Comparison of ENCODE assay signal across 9 cellular contexts in the genomic region with DNA sequence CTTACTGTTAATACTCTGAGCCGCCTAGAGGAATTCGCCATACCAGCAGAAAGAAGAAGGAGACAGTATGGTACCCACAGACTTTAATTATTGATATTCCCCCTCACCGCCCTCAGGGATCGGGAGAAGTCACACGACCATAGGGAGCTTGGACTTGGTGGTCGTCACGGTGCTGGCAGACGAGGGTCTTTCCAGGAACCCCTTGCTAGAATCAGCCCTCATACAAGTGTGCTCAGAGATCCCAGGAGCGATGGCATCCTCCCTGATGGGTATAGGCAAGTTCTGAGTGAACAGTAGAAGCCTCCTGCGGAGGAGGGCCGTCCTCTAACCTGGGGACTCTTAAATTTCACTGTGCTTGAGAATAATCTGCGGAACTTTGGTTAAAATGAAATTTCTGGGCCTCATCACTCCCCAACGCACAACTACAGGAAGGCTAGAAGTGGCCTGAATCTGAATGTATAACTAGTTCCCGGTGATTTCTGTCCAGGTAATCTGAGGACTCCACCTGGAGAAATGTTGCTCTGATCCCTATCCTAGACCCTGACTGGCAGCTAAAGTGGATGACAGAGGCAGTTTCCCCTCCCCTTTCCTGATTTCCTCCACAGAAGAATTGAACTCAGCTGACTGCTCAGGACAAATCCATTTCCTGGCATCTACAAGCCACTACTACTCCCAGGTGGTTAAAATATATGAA. TPM values are rescaled to one million over a fixed set of nuclear protein-coding genes. Genes with fewer than 3 reads are reported as not detected.
A peak's percentile ranks its signal among the peaks of the same experiment; 100 is the strongest.
DNase-seq lines count a peak whose midpoint lies in the region; ATAC-seq and TF ChIP-seq lines count a peak whose summit lies in the region.
"Had no signal": no experiment of that assay in that cellular context is flagged by ENCODE, and none has a peak within 500 bp of the region (broad histone marks: within the 10 kb centered on the region; RNA-seq: fewer than 3 reads in every experiment).

No MANE protein-coding gene starts in this region.

- H3K4me1 Mint-ChIP-seq in activated CD4-positive, alpha-beta T cell treated with anti-CD3 and anti-CD28 coated beads, Interleukin-2, amount 10 ng/mL, durations not matched to agents 7 days and 5 days, result peaks cover 37% of the 10 kb centered on the region

- no peak for TF ChIP-seq POLR2A in gastrocnemius medialis (IDR thresholded peaks at IDR 0.05)

- no TSS peak for BruUV-seq in PC-9 (replicated peaks; lab: Mats Ljungman, UMichigan)

- H3K4me2 ChIP-seq in PC-9, result peak overlapping the region; percentile 83

- H3K36me3 Mint-ChIP-seq in activated CD4-positive, alpha-beta T cell treated with anti-CD3 and anti-CD28 coated beads, Interleukin-2, amount 10 ng/mL, durations not matched to agents 7 days and 5 days (ENCODE audit: low read depth), result no peaks in the 10 kb centered on the region

- peaks cover 41% of the 10 kb centered on the region for H3F3A ChIP-seq in PC-9 (ENCODE audit: insufficient read depth, low read depth)

- H3K27ac ChIP-seq in PC-9, result peak overlapping the region; percentile 90
- H3K27ac ChIP-seq in esophagus (ENCODE audit: low read depth in 2 of 2, low read length in 1 of 2), result peak overlapping the region; percentile 73 to 74
- peak overlapping the region in 3 of 4 donors; percentile 47 to 62 (median 61) for H3K27ac ChIP-seq in gastrocnemius medialis

- no peaks in the 10 kb centered on the region for H3K9me2 ChIP-seq in PC-9 (ENCODE audit: insufficient read depth)

- no peaks in the 10 kb centered on the region for H3K9me3 Mint-ChIP-seq in activated CD4-positive, alpha-beta T cell treated with anti-CD3 and anti-CD28 coated beads, Interleukin-2, amount 10 ng/mL, durations not matched to agents 7 days and 5 days

- H3K27me3 ChIP-seq in PC-9 (ENCODE audit: insufficient read depth, low read depth), result no peaks in the 10 kb centered on the region
- H3K27me3 ChIP-seq in esophagus (ENCODE audit: control insufficient read depth in 1 of 2, insufficient read depth in 2 of 2, low read length in 2 of 2), result no peaks in the 10 kb centered on the region
- H3K27me3 ChIP-seq in gastrocnemius medialis, result peaks cover 37 to 73% (median 63%) of the 10 kb centered on the region in 3 donors

- intact Hi-C loops in PC-9 (cut with micrococcal nuclease; ENCODE audit: unreplicated experiment) (loop anchor here (2.0 to 10.0 kb wide), 3 partner anchors 47 to 845 kb away; a partner anchor contains a TSS), gastrocnemius medialis (cut with DNase I; ENCODE audit: low total_unique reads) (loop anchor here (2.0 to 5.0 kb wide), 2 partner anchors 15 to 75 kb away; a partner anchor contains a TSS)

- no peaks in the 10 kb centered on the region for H3K9me3 ChIP-seq in PC-9 (ENCODE audit: insufficient read depth, low read depth)
- H3K9me3 ChIP-seq in esophagus (ENCODE audit: control insufficient read depth in 2 of 2, insufficient read depth in 1 of 2, low read depth in 1 of 2, low read length in 1 of 2), result no peaks in the 10 kb centered on the region
- H3K9me3 ChIP-seq in gastrocnemius medialis, result no peaks in the 10 kb centered on the region

- whole genome bisulfite sequencing in esophagus, 2 donors, result 66 to 68% methylated on average over 14 of the region's 14 CpGs

- POLR2A ChIA-PET in activated CD4-positive, alpha-beta T cell treated with anti-CD3 and anti-CD28 coated beads, Interleukin-2, amount 10 ng/mL, durations not matched to agents 7 days and 5 days (lab: Charles Lee), result no interaction called here
- POLR2A ChIA-PET in PC-9 (lab: Charles Lee; ENCODE audit: unreplicated experiment), result no interaction called here

- no peak overlapping the region for H2AFZ ChIP-seq in PC-9

- peaks cover 21% of the 10 kb centered on the region for H3K79me2 ChIP-seq in PC-9 (ENCODE audit: low read depth)

- no peak for ATAC-seq in gastrocnemius medialis

- TF ChIP-seq CTCF in PC-9 (conservative IDR thresholded peaks at IDR 0.05) (no peak), gastrocnemius medialis (IDR thresholded peaks at IDR 0.05 in 4 of 5, conservative IDR thresholded peaks at IDR 0.05 in 1 of 5) (no peak)

- peak overlapping the region; percentile 85 for H3K4me3 Mint-ChIP-seq in activated CD4-positive, alpha-beta T cell treated with anti-CD3 and anti-CD28 coated beads, Interleukin-2, amount 10 ng/mL, durations not matched to agents 7 days and 5 days

- no peaks in the 10 kb centered on the region for H4K20me1 ChIP-seq in PC-9 (ENCODE audit: insufficient read depth)

- H3K27me3 Mint-ChIP-seq in activated CD4-positive, alpha-beta T cell treated with anti-CD3 and anti-CD28 coated beads, Interleukin-2, amount 10 ng/mL, durations not matched to agents 7 days and 5 days, result peaks cover 2% of the 10 kb centered on the region

- CTCF ChIA-PET in activated CD4-positive, alpha-beta T cell treated with anti-CD3 and anti-CD28 coated beads, Interleukin-2, amount 10 ng/mL, durations not matched to agents 7 days and 5 days (lab: Charles Lee), result interaction anchor here (0.8 to 3.1 kb wide), 12 partner anchors 8 to 53 kb away, joined by 3 to 21 read pairs (median 6); a partner anchor contains a TSS
- CTCF ChIA-PET in PC-9 (lab: Charles Lee), result interaction anchor here (1.2 to 2.0 kb wide), 3 partner anchors 16 to 46 kb away, joined by 5 to 10 read pairs (median 7); no protein-coding TSS in a partner anchor

- peak overlapping the region; percentile 35; the same call in 1 of the 2 replicates for H3K4me3 ChIP-seq in PC-9
- H3K4me3 ChIP-seq in esophagus (ENCODE audit: low read depth in 1 of 2, low read length in 2 of 2), result peak overlapping the region; percentile 3 to 53
- H3K4me3 ChIP-seq in gastrocnemius medialis, result peak overlapping the region in 2 of 4 donors; percentile 63 to 73

- H3K36me3 ChIP-seq in PC-9 (ENCODE audit: low read depth) (0 out of 2 replicates have a peak, but pooled peaks cover 3% of the 10 kb centered on the region), esophagus (ENCODE audit: control insufficient read depth in 2 of 2, insufficient read depth in 2 of 2, low read length in 1 of 2) (no peaks in the 10 kb centered on the region), gastrocnemius medialis (no peaks in the 10 kb centered on the region)

- peak overlapping the region; percentile 82 for H3K27ac Mint-ChIP-seq in activated CD4-positive, alpha-beta T cell treated with anti-CD3 and anti-CD28 coated beads, Interleukin-2, amount 10 ng/mL, durations not matched to agents 7 days and 5 days

- H3K4me1 ChIP-seq in PC-9 (replicated peaks; ENCODE audit: insufficient read depth) (peaks cover 48% of the 10 kb centered on the region), esophagus (ENCODE audit: control insufficient read depth in 2 of 2, insufficient read depth in 2 of 2, low read length in 1 of 2) (peaks cover 4 to 9% of the 10 kb centered on the region in 2 donors), gastrocnemius medialis (peaks cover 0 to 12% of the 10 kb centered on the region in 2 donors)

- DNase-seq in activated CD4-positive, alpha-beta T cell treated with anti-CD3 and anti-CD28 coated beads, Interleukin-2, amount 10 ng/mL, durations not matched to agents 7 days and 5 days, result no peak
- DNase-seq in activated CD4-positive, alpha-beta T cell treated with anti-CD3 and anti-CD28 coated beads, Interleukin-2, amount 50 U/mL, for 4 hours, result no peak
- DNase-seq in PC-9 (no peak), gastrocnemius medialis (no peak), NCI-H69 (lab: John Stamatoyannopoulos, UW) (no peak), OCI-M1 (lab: John Stamatoyannopoulos, UW) (no peak), superior temporal gyrus (ENCODE audit: extremely low spot score) (no peak)

- in situ Hi-C loops in gastrocnemius medialis (cut with MboI; ENCODE audit: low sequenced_read_pairs in 4 of 4), result no loop called here

RNA-seq across cellular contexts. Expression of a gene that starts 4.5 kb away (rescaled TPM):
- total RNA-seq in activated CD4-positive, alpha-beta T cell treated with anti-CD3 and anti-CD28 coated beads, Interleukin-2, amount 10 ng/mL, durations not matched to agents 7 days and 5 days, result under 1 TPM in 1 of 2 experiments, not detected in 1; 0.22 TPM
- total RNA-seq in PC-9 (2021), result 12.4 and 13.6 TPM in 2 replicates
- polyA plus RNA-seq in esophagus, result 10 to 100 TPM in 1 of 2 donors, 1 to 10 TPM in 1; 9.7 to 51.4 TPM
- under 1 TPM in 2 of 4 donors, not detected in 2; 0.29 to 0.46 TPM for total RNA-seq in gastrocnemius medialis
- total RNA-seq: SK-MEL-5 had no signal

RNA-seq across cellular contexts. Expression of a gene that starts 7.8 kb away (rescaled TPM):
- total RNA-seq in activated CD4-positive, alpha-beta T cell treated with anti-CD3 and anti-CD28 coated beads, Interleukin-2, amount 10 ng/mL, durations not matched to agents 7 days and 5 days, result 10 to 100 TPM in 1 of 2 experiments, 1 to 10 TPM in 1; 8.9 to 11.6 TPM
- total RNA-seq in PC-9 (2021) (6.8 and 10.2 TPM in 2 replicates), gastrocnemius medialis (under 1 TPM in 2 of 4 donors, not detected in 2; 0.51 to 0.52 TPM)
- 1 to 10 TPM; 1.6 to 3.1 TPM for polyA plus RNA-seq in esophagus

RNA-seq across cellular contexts. Expression of a gene that starts 14.5 kb away (rescaled TPM):
- under 1 TPM; 0.19 to 0.45 TPM for total RNA-seq in activated CD4-positive, alpha-beta T cell treated with anti-CD3 and anti-CD28 coated beads, Interleukin-2, amount 10 ng/mL, durations not matched to agents 7 days and 5 days
- total RNA-seq in PC-9 (2021), result 13.5 and 15.3 TPM in 2 replicates
- polyA plus RNA-seq in esophagus, result 10 to 100 TPM; 16.8 to 34.1 TPM
- 10 to 100 TPM; 20.0 to 30.1 (median 27.5) TPM for total RNA-seq in gastrocnemius medialis
- total RNA-seq: SK-MEL-5 had no signal

RNA-seq across cellular contexts. Expression of a gene that starts 52.7 kb away (rescaled TPM):
- 10 to 100 TPM in 1 of 2 experiments, 1 to 10 TPM in 1; 9.5 to 10.5 TPM for total RNA-seq in activated CD4-positive, alpha-beta T cell treated with anti-CD3 and anti-CD28 coated beads, Interleukin-2, amount 10 ng/mL, durations not matched to agents 7 days and 5 days
- total RNA-seq in PC-9 (2021) (16.9 and 18.1 TPM in 2 replicates), gastrocnemius medialis (1 to 10 TPM; 3.3 to 5.1 (median 3.8) TPM)
- polyA plus RNA-seq in esophagus, result 1 to 10 TPM; 3.8 to 9.3 TPM

Comparison
In these comparisons a context has a peak if more than half of its experiments do, and no peak if none do; other contexts are left out.
1. RNA of a gene that starts 14.5 kb away (total RNA-seq): 20.0 to 30.1 TPM in gastrocnemius medialis and 13.5 to 15.3 TPM in PC-9; 0.19 to 0.45 TPM in activated CD4-positive, alpha-beta T cell treated with anti-CD3 and anti-CD28 coated beads, Interleukin-2, amount 10 ng/mL, durations not matched to agents 7 days and 5 days; every median in the first group is over 10 times any median in the second.
2. Peak in every context shown above with its lines, with median percentiles within 50 percentile points of each other: H3K27ac ChIP-seq.